Comparison of ENCODE assay signal across 9 cellular contexts in genomic region chr7:138886501-138886917, GRCh38.
A peak's percentile ranks its signal among the peaks of the same experiment; 100 is the strongest.
DNase-seq lines count a peak whose midpoint lies in the region; ATAC-seq, FAIRE-seq and TF ChIP-seq lines count a peak whose summit lies in the region.
"Had no signal": no experiment of that assay in that cellular context is flagged by ENCODE, and none has a peak within 500 bp of the region (broad histone marks: within the 10 kb centered on the region; RNA-seq: fewer than 3 reads in every experiment).

No MANE protein-coding gene starts in this region.

- CTCF ChIA-PET in MCF 10A (lab: Yijun Ruan, JAX): interaction anchor here (0.6 to 3.8 kb wide), 43 partner anchors 10 to 1067 kb away, joined by 3 to 32 read pairs (median 5); partner anchors contain the start of gene KIAA1549

- H3K4me3 Mint-ChIP-seq in MCF 10A (ENCODE audit: unreplicated experiment): no peak overlapping the region
- H3K4me3 Mint-ChIP-seq: IgD-negative memory B cell had no signal

- H3K27ac Mint-ChIP-seq in MCF 10A (ENCODE audit: low read depth, unreplicated experiment): no peak overlapping the region
- H3K27ac Mint-ChIP-seq: IgD-negative memory B cell had no signal

- H3K27me3 Mint-ChIP-seq in MCF 10A (ENCODE audit: insufficient read depth, unreplicated experiment): no peaks in the 10 kb centered on the region
- H3K27me3 Mint-ChIP-seq: IgD-negative memory B cell had no signal

- H3K9me3 ChIP-seq in vagina: no peaks in the 10 kb centered on the region

- peak overlapping the region; percentile 93 for H3K27ac ChIP-seq in 22Rv1
- H3K27ac ChIP-seq in KMS-11: no peak overlapping the region
- H3K27ac ChIP-seq in vagina: no peak overlapping the region

- no peak overlapping the region for H3K4me3 ChIP-seq in KMS-11 (IDR thresholded peaks at IDR 0.05; ENCODE audit: insufficient read depth, low read depth, low read length)
- no peak overlapping the region for H3K4me3 ChIP-seq in vagina

- peak overlapping the region; percentile 11; the same call in 1 of the 2 replicates for H2AFZ ChIP-seq in KMS-11 (ENCODE audit: low read depth)

- intact Hi-C loops in MCF 10A (cut with micrococcal nuclease): loop anchor here (1.0 kb wide), 3 partner anchors 94 to 189 kb away; no protein-coding TSS in a partner anchor
- intact Hi-C loops in vagina (cut with DNase I): no loop called here

- H3K9me3 Mint-ChIP-seq in MCF 10A (ENCODE audit: unreplicated experiment): no peaks in the 10 kb centered on the region
- H3K9me3 Mint-ChIP-seq: IgD-negative memory B cell had no signal

- POLR2A ChIA-PET in MCF 10A (lab: Yijun Ruan, JAX): interaction anchor here (0.7 to 1.4 kb wide), 7 partner anchors 9 to 188 kb away, joined by 3 to 6 read pairs (median 6); no protein-coding TSS in a partner anchor

- no peaks in the 10 kb centered on the region for H3K27me3 ChIP-seq in KMS-11 (ENCODE audit: insufficient read depth, low read depth)
- no peaks in the 10 kb centered on the region for H3K27me3 ChIP-seq in vagina

- H3K4me1 Mint-ChIP-seq in MCF 10A (ENCODE audit: insufficient read depth, unreplicated experiment): peaks cover 13% of the 10 kb centered on the region

- H3K4me2 ChIP-seq in KMS-11: 0 out of 2 replicates have a peak overlapping the region, but pooled peaks have one; percentile 1

- no peak overlapping the region for H3K9ac ChIP-seq in KMS-11

- peak; percentile 51 for FAIRE-seq in RCC 7860 (lab: Jason Lieb, UNC)

- DNase-seq in EH (ENCODE audit: low read depth) (peak; percentile 76), RCC 7860 (ENCODE audit: low spot score) (peak; percentile 65), MCF 10A (ENCODE audit: unreplicated experiment) (peak; percentile 72), lung microvascular endothelial cell (ENCODE audit: low read depth in 2 of 2) (peak; percentile 74 to 81), vagina (ENCODE audit: extremely low spot score in 2 of 2) (no peak)

- H4K20me1 ChIP-seq in KMS-11 (ENCODE audit: insufficient read depth): no peaks in the 10 kb centered on the region

- H3K36me3 Mint-ChIP-seq in MCF 10A (ENCODE audit: insufficient read depth, unreplicated experiment): no peaks in the 10 kb centered on the region
- H3K36me3 Mint-ChIP-seq: IgD-negative memory B cell had no signal

- H3K4me1 ChIP-seq in KMS-11 (ENCODE audit: low read depth, poor library complexity, severe bottlenecking) (peaks cover 11% of the 10 kb centered on the region), vagina (no peaks in the 10 kb centered on the region)

- peak; percentile 84 for ATAC-seq in GM21786 (IDR thresholded peaks at IDR 0.05; ENCODE audit: unreplicated experiment)

- TF ChIP-seq CTCF in 22Rv1 (IDR thresholded peaks at IDR 0.05) (peak; percentile 88), KMS-11 (conservative IDR thresholded peaks at IDR 0.05; ENCODE audit: low read depth, low read length) (peak; percentile 86), MCF 10A (IDR thresholded peaks at IDR 0.05; ENCODE audit: unreplicated experiment) (peak; percentile 59), vagina (IDR thresholded peaks at IDR 0.05) (peak; percentile 24 to 56 (median 31))

- no TSS peak for BruUV-seq in MCF 10A (replicated peaks; lab: Mats Ljungman, UMichigan)

- TF ChIP-seq POLR2A in vagina (IDR thresholded peaks at IDR 0.05): no peak

- no peaks in the 10 kb centered on the region for H3K79me2 ChIP-seq in KMS-11 (ENCODE audit: insufficient read depth, low read depth)

- H3K36me3 ChIP-seq in KMS-11 (ENCODE audit: insufficient read depth) (no peaks in the 10 kb centered on the region), vagina (no peaks in the 10 kb centered on the region)

Comparison
In these comparisons a context has a peak if more than half of its experiments do, and no peak if none do; other contexts are left out.
1. CTCF ChIP-seq: peak in every context shown above with its lines; median percentile 88 in 22Rv1; 86 in KMS-11; 59 in MCF 10A; 31 in vagina.
2. DNase-seq: peak in EH (single experiment), RCC 7860 (single experiment), MCF 10A (single experiment) and lung microvascular endothelial cell (2 of 2); none in vagina (0 of 2).